In genomic region chr6:121984956-121985355, GRCh38 we compare ENCODE assay signal across 1 cellular context.
TF ChIP-seq lines count a peak whose summit lies in the region.

No MANE protein-coding gene starts in this region.

TF ChIP-seq in H1, 55 proteins besides CTCF, POLR2A, EP300 and RAD21:
- TF ChIP-seq EGR1 (IDR thresholded peaks at IDR 0.05; ENCODE audit: borderline replicate concordance, low read depth, low read length), result no peak
- TF ChIP-seq CBX8 (IDR thresholded peaks at IDR 0.05; ENCODE audit: borderline replicate concordance, low read depth, low read length), result no peak
- TF ChIP-seq ZNF274 (IDR thresholded peaks at IDR 0.05; ENCODE audit: borderline replicate concordance, extremely low read depth, low read length), result no peak
- no peak for TF ChIP-seq KDM4A (IDR thresholded peaks at IDR 0.05; ENCODE audit: low read depth, low read length, severe bottlenecking)
- TF ChIP-seq TEAD4 (IDR thresholded peaks at IDR 0.05; ENCODE audit: low read depth, low read length), result no peak
- TF ChIP-seq JUND (IDR thresholded peaks at IDR 0.05; ENCODE audit: low read length), result no peak
- TF ChIP-seq SP1 (IDR thresholded peaks at IDR 0.05; ENCODE audit: low read depth, low read length), result no peak
- no peak for TF ChIP-seq SUZ12 (IDR thresholded peaks at IDR 0.05; ENCODE audit: low read length)
- no peak for TF ChIP-seq CBX5 (IDR thresholded peaks at IDR 0.05; ENCODE audit: low read depth, low read length)
- TF ChIP-seq NANOG (IDR thresholded peaks at IDR 0.05; ENCODE audit: insufficient read depth, low read depth, low read length, poor library complexity, severe bottlenecking), result no peak
- TF ChIP-seq SIN3A (conservative IDR thresholded peaks at IDR 0.05 in 1 of 2, IDR thresholded peaks at IDR 0.05 in 1 of 2; ENCODE audit: low read depth in 1 of 2, low read length in 2 of 2), result no peak
- no peak for TF ChIP-seq SRF (IDR thresholded peaks at IDR 0.05; ENCODE audit: low read depth, low read length)
- TF ChIP-seq JUN (IDR thresholded peaks at IDR 0.05; ENCODE audit: low read depth, low read length), result no peak
- TF ChIP-seq HDAC6 (IDR thresholded peaks at IDR 0.05; ENCODE audit: low read depth, low read length), result no peak
- TF ChIP-seq, protein P1, sequence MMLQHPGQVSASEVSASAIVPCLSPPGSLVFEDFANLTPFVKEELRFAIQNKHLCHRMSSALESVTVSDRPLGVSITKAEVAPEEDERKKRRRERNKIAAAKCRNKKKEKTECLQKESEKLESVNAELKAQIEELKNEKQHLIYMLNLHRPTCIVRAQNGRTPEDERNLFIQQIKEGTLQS (IDR thresholded peaks at IDR 0.05; ENCODE audit: insufficient read depth, low read depth, low read length), result no peak
